In the genomic region with DNA sequence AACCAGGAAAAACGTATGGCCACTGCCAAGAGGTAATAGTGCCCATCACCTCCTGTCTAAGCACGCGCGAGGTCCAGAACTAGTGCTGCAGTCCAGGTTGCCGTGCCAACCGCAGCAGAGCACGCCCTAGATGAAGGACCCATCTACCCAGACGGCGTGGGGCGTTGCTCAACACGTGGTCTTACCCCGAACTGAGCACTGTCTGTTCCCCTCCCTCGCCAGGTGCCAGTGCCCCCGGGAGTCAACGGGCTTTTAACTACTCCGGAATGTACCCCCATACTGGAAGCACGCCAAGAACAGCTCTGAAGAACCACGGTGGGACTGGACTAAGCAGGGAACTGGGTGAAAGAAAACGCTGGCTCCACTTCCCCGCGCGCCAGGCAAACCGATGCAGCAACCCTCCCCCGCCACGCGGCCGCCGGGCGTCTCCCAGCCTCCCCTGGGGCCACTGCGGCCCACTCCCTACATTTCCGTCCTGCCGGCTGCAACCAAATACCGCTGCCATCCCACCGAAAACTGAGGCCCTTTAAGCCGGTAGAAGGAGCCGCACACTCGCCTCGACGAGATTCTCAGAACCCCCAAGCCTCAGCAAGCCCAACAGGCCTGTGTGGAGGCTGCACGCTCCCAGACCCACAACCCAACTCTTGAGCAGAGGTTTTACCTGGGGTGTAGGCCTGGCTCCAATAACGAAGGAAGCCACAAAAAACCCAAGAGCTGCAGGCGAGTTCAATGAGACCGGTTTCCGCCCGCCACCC, we compare ENCODE assay signal across 1 cellular context.
A peak's percentile ranks its signal among the peaks of the same experiment; 100 is the strongest.
TF ChIP-seq lines count a peak whose summit lies in the region.

A gene (minus strand): TSS at position 734 of the 755 bp plus-strand sequence. CDS start 812 bp downstream, outside the sequence.

TF ChIP-seq in WTC11, 78 proteins besides CTCF, POLR2A, EP300 and RAD21 (continued from another document):
- TF ChIP-seq, protein P1, sequence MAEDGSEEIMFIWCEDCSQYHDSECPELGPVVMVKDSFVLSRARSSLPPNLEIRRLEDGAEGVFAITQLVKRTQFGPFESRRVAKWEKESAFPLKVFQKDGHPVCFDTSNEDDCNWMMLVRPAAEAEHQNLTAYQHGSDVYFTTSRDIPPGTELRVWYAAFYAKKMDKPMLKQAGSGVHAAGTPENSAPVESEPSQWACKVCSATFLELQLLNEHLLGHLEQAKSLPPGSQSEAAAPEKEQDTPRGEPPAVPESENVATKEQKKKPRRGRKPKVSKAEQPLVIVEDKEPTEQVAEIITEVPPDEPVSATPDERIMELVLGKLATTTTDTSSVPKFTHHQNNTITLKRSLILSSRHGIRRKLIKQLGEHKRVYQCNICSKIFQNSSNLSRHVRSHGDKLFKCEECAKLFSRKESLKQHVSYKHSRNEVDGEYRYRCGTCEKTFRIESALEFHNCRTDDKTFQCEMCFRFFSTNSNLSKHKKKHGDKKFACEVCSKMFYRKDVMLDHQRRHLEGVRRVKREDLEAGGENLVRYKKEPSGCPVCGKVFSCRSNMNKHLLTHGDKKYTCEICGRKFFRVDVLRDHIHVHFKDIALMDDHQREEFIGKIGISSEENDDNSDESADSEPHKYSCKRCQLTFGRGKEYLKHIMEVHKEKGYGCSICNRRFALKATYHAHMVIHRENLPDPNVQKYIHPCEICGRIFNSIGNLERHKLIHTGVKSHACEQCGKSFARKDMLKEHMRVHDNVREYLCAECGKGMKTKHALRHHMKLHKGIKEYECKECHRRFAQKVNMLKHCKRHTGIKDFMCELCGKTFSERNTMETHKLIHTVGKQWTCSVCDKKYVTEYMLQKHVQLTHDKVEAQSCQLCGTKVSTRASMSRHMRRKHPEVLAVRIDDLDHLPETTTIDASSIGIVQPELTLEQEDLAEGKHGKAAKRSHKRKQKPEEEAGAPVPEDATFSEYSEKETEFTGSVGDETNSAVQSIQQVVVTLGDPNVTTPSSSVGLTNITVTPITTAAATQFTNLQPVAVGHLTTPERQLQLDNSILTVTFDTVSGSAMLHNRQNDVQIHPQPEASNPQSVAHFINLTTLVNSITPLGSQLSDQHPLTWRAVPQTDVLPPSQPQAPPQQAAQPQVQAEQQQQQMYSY (CRISPR knock-in tag; IDR thresholded peaks at IDR 0.05), result no peak
- TF ChIP-seq, protein P2, sequence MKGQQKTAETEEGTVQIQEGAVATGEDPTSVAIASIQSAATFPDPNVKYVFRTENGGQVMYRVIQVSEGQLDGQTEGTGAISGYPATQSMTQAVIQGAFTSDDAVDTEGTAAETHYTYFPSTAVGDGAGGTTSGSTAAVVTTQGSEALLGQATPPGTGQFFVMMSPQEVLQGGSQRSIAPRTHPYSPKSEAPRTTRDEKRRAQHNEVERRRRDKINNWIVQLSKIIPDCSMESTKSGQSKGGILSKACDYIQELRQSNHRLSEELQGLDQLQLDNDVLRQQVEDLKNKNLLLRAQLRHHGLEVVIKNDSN (CRISPR knock-in tag; IDR thresholded peaks at IDR 0.05), result peak; percentile 11
- TF ChIP-seq, protein P3, sequence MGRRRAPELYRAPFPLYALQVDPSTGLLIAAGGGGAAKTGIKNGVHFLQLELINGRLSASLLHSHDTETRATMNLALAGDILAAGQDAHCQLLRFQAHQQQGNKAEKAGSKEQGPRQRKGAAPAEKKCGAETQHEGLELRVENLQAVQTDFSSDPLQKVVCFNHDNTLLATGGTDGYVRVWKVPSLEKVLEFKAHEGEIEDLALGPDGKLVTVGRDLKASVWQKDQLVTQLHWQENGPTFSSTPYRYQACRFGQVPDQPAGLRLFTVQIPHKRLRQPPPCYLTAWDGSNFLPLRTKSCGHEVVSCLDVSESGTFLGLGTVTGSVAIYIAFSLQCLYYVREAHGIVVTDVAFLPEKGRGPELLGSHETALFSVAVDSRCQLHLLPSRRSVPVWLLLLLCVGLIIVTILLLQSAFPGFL (CRISPR knock-in tag; IDR thresholded peaks at IDR 0.05; ENCODE audit: borderline replicate concordance), result no peak
- TF ChIP-seq, protein P4, sequence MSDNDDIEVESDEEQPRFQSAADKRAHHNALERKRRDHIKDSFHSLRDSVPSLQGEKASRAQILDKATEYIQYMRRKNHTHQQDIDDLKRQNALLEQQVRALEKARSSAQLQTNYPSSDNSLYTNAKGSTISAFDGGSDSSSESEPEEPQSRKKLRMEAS (CRISPR knock-in tag; IDR thresholded peaks at IDR 0.05), result peak; percentile 32; the same call in 1 of the 2 replicates
- TF ChIP-seq, protein P5, sequence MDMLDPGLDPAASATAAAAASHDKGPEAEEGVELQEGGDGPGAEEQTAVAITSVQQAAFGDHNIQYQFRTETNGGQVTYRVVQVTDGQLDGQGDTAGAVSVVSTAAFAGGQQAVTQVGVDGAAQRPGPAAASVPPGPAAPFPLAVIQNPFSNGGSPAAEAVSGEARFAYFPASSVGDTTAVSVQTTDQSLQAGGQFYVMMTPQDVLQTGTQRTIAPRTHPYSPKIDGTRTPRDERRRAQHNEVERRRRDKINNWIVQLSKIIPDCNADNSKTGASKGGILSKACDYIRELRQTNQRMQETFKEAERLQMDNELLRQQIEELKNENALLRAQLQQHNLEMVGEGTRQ (CRISPR knock-in tag; IDR thresholded peaks at IDR 0.05), result peak; percentile 41; the same call in 1 of the 2 replicates
- TF ChIP-seq OVOL2 (CRISPR knock-in tag; IDR thresholded peaks at IDR 0.05; ENCODE audit: borderline replicate concordance), result no peak
- TF ChIP-seq EMX1 (CRISPR knock-in tag; IDR thresholded peaks at IDR 0.05), result 0 out of 2 replicates have a peak, but pooled peaks have one; percentile 66
- 0 out of 2 replicates have a peak, but pooled peaks have one; percentile 6 for TF ChIP-seq HMGA2 (CRISPR knock-in tag; IDR thresholded peaks at IDR 0.05)
- TF ChIP-seq, protein P6, sequence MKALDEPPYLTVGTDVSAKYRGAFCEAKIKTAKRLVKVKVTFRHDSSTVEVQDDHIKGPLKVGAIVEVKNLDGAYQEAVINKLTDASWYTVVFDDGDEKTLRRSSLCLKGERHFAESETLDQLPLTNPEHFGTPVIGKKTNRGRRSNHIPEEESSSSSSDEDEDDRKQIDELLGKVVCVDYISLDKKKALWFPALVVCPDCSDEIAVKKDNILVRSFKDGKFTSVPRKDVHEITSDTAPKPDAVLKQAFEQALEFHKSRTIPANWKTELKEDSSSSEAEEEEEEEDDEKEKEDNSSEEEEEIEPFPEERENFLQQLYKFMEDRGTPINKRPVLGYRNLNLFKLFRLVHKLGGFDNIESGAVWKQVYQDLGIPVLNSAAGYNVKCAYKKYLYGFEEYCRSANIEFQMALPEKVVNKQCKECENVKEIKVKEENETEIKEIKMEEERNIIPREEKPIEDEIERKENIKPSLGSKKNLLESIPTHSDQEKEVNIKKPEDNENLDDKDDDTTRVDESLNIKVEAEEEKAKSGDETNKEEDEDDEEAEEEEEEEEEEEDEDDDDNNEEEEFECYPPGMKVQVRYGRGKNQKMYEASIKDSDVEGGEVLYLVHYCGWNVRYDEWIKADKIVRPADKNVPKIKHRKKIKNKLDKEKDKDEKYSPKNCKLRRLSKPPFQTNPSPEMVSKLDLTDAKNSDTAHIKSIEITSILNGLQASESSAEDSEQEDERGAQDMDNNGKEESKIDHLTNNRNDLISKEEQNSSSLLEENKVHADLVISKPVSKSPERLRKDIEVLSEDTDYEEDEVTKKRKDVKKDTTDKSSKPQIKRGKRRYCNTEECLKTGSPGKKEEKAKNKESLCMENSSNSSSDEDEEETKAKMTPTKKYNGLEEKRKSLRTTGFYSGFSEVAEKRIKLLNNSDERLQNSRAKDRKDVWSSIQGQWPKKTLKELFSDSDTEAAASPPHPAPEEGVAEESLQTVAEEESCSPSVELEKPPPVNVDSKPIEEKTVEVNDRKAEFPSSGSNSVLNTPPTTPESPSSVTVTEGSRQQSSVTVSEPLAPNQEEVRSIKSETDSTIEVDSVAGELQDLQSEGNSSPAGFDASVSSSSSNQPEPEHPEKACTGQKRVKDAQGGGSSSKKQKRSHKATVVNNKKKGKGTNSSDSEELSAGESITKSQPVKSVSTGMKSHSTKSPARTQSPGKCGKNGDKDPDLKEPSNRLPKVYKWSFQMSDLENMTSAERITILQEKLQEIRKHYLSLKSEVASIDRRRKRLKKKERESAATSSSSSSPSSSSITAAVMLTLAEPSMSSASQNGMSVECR (CRISPR knock-in tag; IDR thresholded peaks at IDR 0.05; ENCODE audit: borderline replicate concordance), result 0 out of 2 replicates have a peak, but pooled peaks have one; percentile 8
- TF ChIP-seq, protein P7, sequence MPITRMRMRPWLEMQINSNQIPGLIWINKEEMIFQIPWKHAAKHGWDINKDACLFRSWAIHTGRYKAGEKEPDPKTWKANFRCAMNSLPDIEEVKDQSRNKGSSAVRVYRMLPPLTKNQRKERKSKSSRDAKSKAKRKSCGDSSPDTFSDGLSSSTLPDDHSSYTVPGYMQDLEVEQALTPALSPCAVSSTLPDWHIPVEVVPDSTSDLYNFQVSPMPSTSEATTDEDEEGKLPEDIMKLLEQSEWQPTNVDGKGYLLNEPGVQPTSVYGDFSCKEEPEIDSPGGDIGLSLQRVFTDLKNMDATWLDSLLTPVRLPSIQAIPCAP (CRISPR knock-in tag; IDR thresholded peaks at IDR 0.05), result 0 out of 2 replicates have a peak, but pooled peaks have one; percentile 70
- TF ChIP-seq, protein P8, sequence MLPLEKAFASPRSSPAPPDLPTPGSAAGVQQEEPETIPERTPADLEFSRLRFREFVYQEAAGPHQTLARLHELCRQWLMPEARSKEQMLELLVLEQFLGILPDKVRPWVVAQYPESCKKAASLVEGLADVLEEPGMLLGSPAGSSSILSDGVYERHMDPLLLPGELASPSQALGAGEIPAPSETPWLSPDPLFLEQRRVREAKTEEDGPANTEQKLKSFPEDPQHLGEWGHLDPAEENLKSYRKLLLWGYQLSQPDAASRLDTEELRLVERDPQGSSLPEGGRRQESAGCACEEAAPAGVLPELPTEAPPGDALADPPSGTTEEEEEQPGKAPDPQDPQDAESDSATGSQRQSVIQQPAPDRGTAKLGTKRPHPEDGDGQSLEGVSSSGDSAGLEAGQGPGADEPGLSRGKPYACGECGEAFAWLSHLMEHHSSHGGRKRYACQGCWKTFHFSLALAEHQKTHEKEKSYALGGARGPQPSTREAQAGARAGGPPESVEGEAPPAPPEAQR (CRISPR knock-in tag; IDR thresholded peaks at IDR 0.05), result no peak
